ENCODE assay signal across 12 cellular contexts in genomic region chr19:6086081-6086858, GRCh38. TPM values are rescaled to one million over a fixed set of nuclear protein-coding genes. Genes with fewer than 3 reads are reported as not detected.
DNase-seq lines count a peak whose midpoint lies in the region; ATAC-seq and TF ChIP-seq lines count a peak whose summit lies in the region.
"Had no signal": no experiment of that assay in that cellular context is flagged by ENCODE, and none has a peak within 500 bp of the region (broad histone marks: within the 10 kb centered on the region; RNA-seq: fewer than 3 reads in every experiment).

No MANE protein-coding gene starts in this region.

- TF ChIP-seq CTCF in OCI-LY3 (IDR thresholded peaks at IDR 0.05; ENCODE audit: low read depth, low read length) = no peak
- TF ChIP-seq CTCF in epithelial cell of esophagus (IDR thresholded peaks at IDR 0.05; ENCODE audit: insufficient read depth, low read depth, low read length, missing control alignments) = no peak
- no peak for TF ChIP-seq CTCF in progenitor cell of endocrine pancreas (IDR thresholded peaks at IDR 0.05; ENCODE audit: unreplicated experiment)
- TF ChIP-seq CTCF in heart right ventricle (IDR thresholded peaks at IDR 0.05) = no peak

- peak overlapping the region; percentile 3; the same call in 1 of the 2 replicates for H3K9ac ChIP-seq in OCI-LY3 (ENCODE audit: low read length)

- ATAC-seq in HG03439 (IDR thresholded peaks at IDR 0.05; ENCODE audit: unreplicated experiment) (no peak), heart right ventricle (no peak), GM21717 (IDR thresholded peaks at IDR 0.05; ENCODE audit: unreplicated experiment) (no peak)

- H3K27me3 Mint-ChIP-seq in progenitor cell of endocrine pancreas = no peaks in the 10 kb centered on the region

- peak overlapping the region; percentile 63 for H3K4me3 ChIP-seq in OCI-LY3 (ENCODE audit: low read length)
- H3K4me3 ChIP-seq in epithelial cell of esophagus (ENCODE audit: low read length) = no peak overlapping the region
- no peak overlapping the region for H3K4me3 ChIP-seq in heart right ventricle
- H3K4me3 ChIP-seq in H7 (ENCODE audit: insufficient read depth, low read depth, low read length) = no peak overlapping the region
- H3K4me3 ChIP-seq: tibial nerve had no signal

- 87 to 91% methylated on average over 12 of the region's 12 CpGs for WGBS in heart right ventricle, 2 donors

- H3K27me3 ChIP-seq in OCI-LY3 (ENCODE audit: low read depth, low read length) (no peaks in the 10 kb centered on the region), heart right ventricle (no peaks in the 10 kb centered on the region), H7 (ENCODE audit: control insufficient read depth, insufficient read depth, low read length) (no peaks in the 10 kb centered on the region)
- H3K27me3 ChIP-seq: tibial nerve had no signal

- no peak overlapping the region for H3K27ac ChIP-seq in OCI-LY3 (ENCODE audit: low read length)
- peak overlapping the region in 3 of 10 donors; percentile 75 to 91 (median 76) for H3K27ac ChIP-seq in heart right ventricle

- peak overlapping the region; percentile 99 for H3K27ac Mint-ChIP-seq in progenitor cell of endocrine pancreas

- H3K36me3 Mint-ChIP-seq in progenitor cell of endocrine pancreas (ENCODE audit: insufficient read depth) = no peaks in the 10 kb centered on the region

- no peaks in the 10 kb centered on the region for H3K9me3 Mint-ChIP-seq in progenitor cell of endocrine pancreas (ENCODE audit: low read depth)

- DNase-seq in Daoy (ENCODE audit: low read depth) = peak; percentile 39
- peak; percentile 83 for DNase-seq in epithelial cell of esophagus (ENCODE audit: low read depth)
- no peak for DNase-seq in progenitor cell of endocrine pancreas (ENCODE audit: low spot score, unreplicated experiment)
- DNase-seq in heart right ventricle = no peak
- no peak for DNase-seq in H7
- DNase-seq: caudate nucleus; NCI-H526; stimulated activated CD4-positive, alpha-beta T cell treated with anti-CD3 and anti-CD28 coated beads, Interleukin-12 subunit alpha, Interleukin-12 subunit beta, amount 100 ng/mL, for 4 hours had no signal

- peaks cover 26% of the 10 kb centered on the region for H3K4me1 Mint-ChIP-seq in progenitor cell of endocrine pancreas (ENCODE audit: low read depth)

- intact Hi-C loops in heart right ventricle (cut with DNase I) = no loop called here

- 0 out of 2 replicates have a peak, but pooled peaks cover 3% of the 10 kb centered on the region for H3K9me3 ChIP-seq in OCI-LY3 (ENCODE audit: insufficient read depth, low read length)
- peaks cover 0 to 4% (median 0%) of the 10 kb centered on the region in 11 donors for H3K9me3 ChIP-seq in heart right ventricle
- H3K9me3 ChIP-seq: tibial nerve had no signal

- H2AFZ ChIP-seq in OCI-LY3 (ENCODE audit: low read depth, low read length) = peak overlapping the region; percentile 48; the same call in 1 of the 2 replicates

- peaks cover 3% of the 10 kb centered on the region for H3K36me3 ChIP-seq in OCI-LY3 (replicated peaks; ENCODE audit: low read depth, low read length)
- H3K36me3 ChIP-seq in heart right ventricle = no peaks in the 10 kb centered on the region
- no peaks in the 10 kb centered on the region for H3K36me3 ChIP-seq in H7 (replicated peaks; ENCODE audit: control insufficient read depth, insufficient read depth, low read length)
- H3K36me3 ChIP-seq: tibial nerve had no signal

- H3K4me2 ChIP-seq in OCI-LY3 (ENCODE audit: low read length) = peak overlapping the region; percentile 83

- H4K20me1 ChIP-seq in OCI-LY3 (ENCODE audit: insufficient read depth, low read length) = no peaks in the 10 kb centered on the region

- no peak overlapping the region for H3K4me3 Mint-ChIP-seq in progenitor cell of endocrine pancreas (ENCODE audit: low read depth)

- H3K4me1 ChIP-seq in OCI-LY3 (ENCODE audit: low read length) (peaks cover 23% of the 10 kb centered on the region), heart right ventricle (peaks cover 3 to 35% (median 21%) of the 10 kb centered on the region in 9 donors)

- H3K79me2 ChIP-seq in OCI-LY3 (ENCODE audit: low read length) = no peaks in the 10 kb centered on the region

RNA-seq across cellular contexts. Expression of gene RFX2, which starts 24.0 kb away (rescaled TPM):
- 3.6 and 11.1 TPM in 2 replicates for total RNA-seq in Daoy (2014; rRNA removed; shearing (Covaris generic))
- 24.2 and 24.8 TPM in 2 replicates for total RNA-seq in progenitor cell of endocrine pancreas
- total RNA-seq in heart right ventricle = 10 to 100 TPM in 1 of 10 donors, 1 to 10 TPM in 9; 4.2 to 11.5 (median 5.0) TPM
- polyA plus RNA-seq in heart right ventricle = 10 to 100 TPM in 1 of 2 donors, 1 to 10 TPM in 1; 6.6 to 17.4 TPM
- 2.9 and 3.8 TPM in 2 replicates for total RNA-seq in H7 (2014; rRNA removed; shearing (Covaris generic))

RNA-seq across cellular contexts. Expression of gene ACSBG2, which starts 49.2 kb away (rescaled TPM):
- total RNA-seq in Daoy (2014; rRNA removed; shearing (Covaris generic)) = not detected in 2 replicates
- not detected in 2 replicates for total RNA-seq in progenitor cell of endocrine pancreas
- total RNA-seq in heart right ventricle = not detected
- not detected for polyA plus RNA-seq in heart right ventricle
- total RNA-seq in H7 (2014; rRNA removed; shearing (Covaris generic)) = not detected in 2 replicates
- total RNA-seq: tibial nerve had no signal

Comparison
In these comparisons a context has a peak if more than half of its experiments do, and no peak if none do; other contexts are left out.
1. DNase-seq: peak in Daoy (single experiment) and epithelial cell of esophagus (single experiment); none in progenitor cell of endocrine pancreas (single experiment), heart right ventricle (0 of 2) and H7 (single experiment).